Comparison of ENCODE assay signal across 8 cellular contexts in the genomic region with DNA sequence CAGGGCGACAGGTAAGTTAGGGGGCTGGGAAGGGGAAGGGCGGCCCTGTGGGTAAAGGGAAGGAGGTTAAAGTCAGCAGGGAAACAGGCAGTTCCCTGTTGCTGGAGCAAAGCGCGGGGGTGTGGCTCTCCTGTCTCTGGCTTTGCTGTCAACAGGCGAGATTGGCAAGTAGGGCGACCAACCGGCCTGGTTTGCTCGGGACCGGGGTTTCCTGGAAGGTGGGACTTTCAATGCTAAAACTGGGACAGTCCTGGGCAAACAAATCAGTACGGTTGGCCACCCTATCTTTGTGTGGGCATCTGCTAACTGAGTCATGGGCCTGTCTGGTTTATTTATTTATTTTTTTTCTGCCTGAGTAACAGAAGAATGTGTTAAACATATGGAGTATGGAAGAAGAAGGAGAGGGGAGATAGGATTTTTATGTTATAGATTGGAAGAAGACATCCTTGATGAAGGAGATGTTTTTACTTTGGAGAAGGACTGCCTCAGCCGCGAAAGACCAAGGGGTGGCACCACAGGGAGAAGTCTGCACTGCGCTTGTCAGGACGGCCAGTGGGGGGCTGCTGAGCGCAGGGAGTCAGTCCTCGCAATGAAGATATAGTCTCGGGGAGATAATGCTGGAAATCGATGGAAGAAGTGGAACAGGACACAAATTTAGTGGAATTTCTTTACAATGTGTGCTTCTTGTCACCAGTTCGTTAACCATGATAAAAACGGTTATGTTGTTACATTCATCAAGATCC. TPM values are rescaled to one million over a fixed set of nuclear protein-coding genes. Genes with fewer than 3 reads are reported as not detected.
DNase-seq lines count a peak whose midpoint lies in the region; ATAC-seq and TF ChIP-seq lines count a peak whose summit lies in the region.

No MANE protein-coding gene starts in this region.

- H3K27ac Mint-ChIP-seq in Calu3 (ENCODE audit: unreplicated experiment) (peak overlapping the region; percentile 11), brain (peak overlapping the region in 1 of 5 experiments; percentile 22)

- no peaks in the 10 kb centered on the region; the same call in 1 of the 2 replicates for H3K4me1 ChIP-seq in SJSA1 (replicated peaks)

- peaks cover 9% of the 10 kb centered on the region for H3K4me1 Mint-ChIP-seq in Calu3 (ENCODE audit: low read depth, unreplicated experiment)
- H3K4me1 Mint-ChIP-seq in brain = peaks cover 19% of the 10 kb centered on the region

- no peak overlapping the region for H3K27ac ChIP-seq in SJSA1

- H3K4me3 Mint-ChIP-seq in Calu3 (ENCODE audit: low read depth, unreplicated experiment) (peak overlapping the region; percentile 43), brain (peak overlapping the region in 3 of 5 experiments; percentile 1 to 61 (median 54))

- ATAC-seq in GM19463 (IDR thresholded peaks at IDR 0.05; ENCODE audit: unreplicated experiment) (peak; percentile 94), HG03521 (IDR thresholded peaks at IDR 0.05; ENCODE audit: unreplicated experiment) (peak; percentile 84)

- intact Hi-C loops in Calu3 (cut with micrococcal nuclease; ENCODE audit: unreplicated experiment) = loop anchor here (1.0 to 10.0 kb wide), 4 partner anchors 87 to 505 kb away; no protein-coding TSS in a partner anchor

- CTCF ChIA-PET in Calu3 (lab: Charles Lee) = no interaction called here

- peak; percentile 81 for DNase-seq in Calu3
- DNase-seq in SJSA1 (ENCODE audit: low read depth in 1 of 2, low spot score in 2 of 2) = peak; percentile 15 to 58
- peak; percentile 85 for DNase-seq in iPS DF 4.7 (ENCODE audit: extremely low read depth, low spot score)
- DNase-seq in retinal pigment epithelial cell (ENCODE audit: low read depth) = no peak
- DNase-seq in NCI-H2081 treated with DMSO at 0.1 percent for 48 hours (lab: John Stamatoyannopoulos, UW) = no peak

- no TSS peak for BruUV-seq in Calu3 (replicated peaks; lab: Mats Ljungman, UMichigan)

- no peaks in the 10 kb centered on the region for H3K27me3 Mint-ChIP-seq in Calu3 (ENCODE audit: unreplicated experiment)
- peaks cover 3% of the 10 kb centered on the region for H3K27me3 Mint-ChIP-seq in brain

- H3K9me3 Mint-ChIP-seq in Calu3 (ENCODE audit: low read depth, unreplicated experiment) = no peaks in the 10 kb centered on the region
- H3K9me3 Mint-ChIP-seq in brain = no peaks in the 10 kb centered on the region

- no peaks in the 10 kb centered on the region for H3K27me3 ChIP-seq in SJSA1 (replicated peaks)

- TF ChIP-seq CTCF in Calu3 (IDR thresholded peaks at IDR 0.05; ENCODE audit: unreplicated experiment) = peak; percentile 39
- peak; percentile 67 to 72 for TF ChIP-seq CTCF in brain (conservative IDR thresholded peaks at IDR 0.05)
- TF ChIP-seq CTCF in retinal pigment epithelial cell (conservative IDR thresholded peaks at IDR 0.05; ENCODE audit: low read depth, low read length) = peak; percentile 88

- no peaks in the 10 kb centered on the region for H3K36me3 ChIP-seq in SJSA1

- H3K9me3 ChIP-seq in SJSA1 (replicated peaks) = no peaks in the 10 kb centered on the region

- H3K36me3 Mint-ChIP-seq in Calu3 (ENCODE audit: insufficient read depth, unreplicated experiment) = no peaks in the 10 kb centered on the region
- no peaks in the 10 kb centered on the region for H3K36me3 Mint-ChIP-seq in brain

- H3K4me3 ChIP-seq in SJSA1 = no peak overlapping the region
- H3K4me3 ChIP-seq in retinal pigment epithelial cell (ENCODE audit: low read length) = no peak overlapping the region

RNA-seq across cellular contexts. Expression of a gene that starts 43.4 kb away (rescaled TPM):
- total RNA-seq in Calu3 (2022) = 0.29 and 0.50 TPM in 2 replicates
- total RNA-seq in SJSA1 (2014; rRNA removed; shearing (Covaris generic)) = not detected in 2 replicates
- 0.20 TPM for polyA plus RNA-seq in brain (ENCODE audit: insufficient read depth, low read depth, low replicate concordance)

Comparison
In these comparisons a context has a peak if more than half of its experiments do, and no peak if none do; other contexts are left out.
1. DNase-seq: peak in Calu3 (single experiment), SJSA1 (2 of 2) and iPS DF 4.7 (single experiment); none in retinal pigment epithelial cell (single experiment) and NCI-H2081 treated with DMSO at 0.1 percent for 48 hours (single experiment).
2. Peak in every context shown above with its lines, with median percentiles within 50 percentile points of each other: CTCF ChIP-seq.